In genomic region chr2:72824224-72824842, GRCh38 we compare ENCODE assay signal across 8 cellular contexts. TPM values are rescaled to one million over a fixed set of nuclear protein-coding genes. Genes with fewer than 3 reads are reported as not detected.
DNase-seq lines count a peak whose midpoint lies in the region; ATAC-seq, FAIRE-seq and TF ChIP-seq lines count a peak whose summit lies in the region.

No MANE protein-coding gene starts in this region.

- peaks cover 42% of the 10 kb centered on the region for H3K4me1 Mint-ChIP-seq in activated T-cell treated with anti-CD3 and anti-CD28 coated beads, Interleukin-2, amount 50 U/mL, for 24 hours (ENCODE audit: low read depth)
- H3K4me1 Mint-ChIP-seq in activated CD8-positive, alpha-beta T cell treated with anti-CD3 and anti-CD28 coated beads, Interleukin-2, amount 10 ng/mL, durations not matched to agents 7 days and 5 days (ENCODE audit: low read depth): peaks cover 49% of the 10 kb centered on the region

- no peak for FAIRE-seq in D721Med (lab: Jason Lieb, UNC)

- CTCF ChIA-PET in activated CD8-positive, alpha-beta T cell treated with anti-CD3 and anti-CD28 coated beads, Interleukin-2, amount 10 ng/mL, durations not matched to agents 7 days and 5 days (lab: Charles Lee): interaction anchor here (0.7 kb wide), 1 partner anchor 69 kb away, joined by 3 read pairs; no protein-coding TSS in a partner anchor

- H3K9me3 Mint-ChIP-seq in activated T-cell treated with anti-CD3 and anti-CD28 coated beads, Interleukin-2, amount 50 U/mL, for 24 hours: no peaks in the 10 kb centered on the region
- no peaks in the 10 kb centered on the region for H3K9me3 Mint-ChIP-seq in activated CD8-positive, alpha-beta T cell treated with anti-CD3 and anti-CD28 coated beads, Interleukin-2, amount 10 ng/mL, durations not matched to agents 7 days and 5 days (ENCODE audit: insufficient read depth)

- H3K27me3 ChIP-seq in left ventricle myocardium inferior (ENCODE audit: low read depth) (no peaks in the 10 kb centered on the region), stomach smooth muscle (ENCODE audit: control insufficient read depth in 1 of 2, insufficient read depth in 2 of 2, low read length in 2 of 2) (no peaks in the 10 kb centered on the region)

- peaks cover 2% of the 10 kb centered on the region for H3K27me3 Mint-ChIP-seq in activated T-cell treated with anti-CD3 and anti-CD28 coated beads, Interleukin-2, amount 50 U/mL, for 24 hours
- no peaks in the 10 kb centered on the region for H3K27me3 Mint-ChIP-seq in activated CD8-positive, alpha-beta T cell treated with anti-CD3 and anti-CD28 coated beads, Interleukin-2, amount 10 ng/mL, durations not matched to agents 7 days and 5 days (ENCODE audit: low read depth)

- no peak for TF ChIP-seq CTCF in left ventricle myocardium inferior (IDR thresholded peaks at IDR 0.05; ENCODE audit: borderline replicate concordance)
- TF ChIP-seq CTCF in D721Med (IDR thresholded peaks at IDR 0.05; ENCODE audit: insufficient read depth, missing control alignments): no peak

- H3K4me3 ChIP-seq in left ventricle myocardium inferior (peak overlapping the region; percentile 91), stomach smooth muscle (ENCODE audit: low read length in 2 of 2) (peak overlapping the region; percentile 77 to 91)

- POLR2A ChIA-PET in activated CD8-positive, alpha-beta T cell treated with anti-CD3 and anti-CD28 coated beads, Interleukin-2, amount 10 ng/mL, durations not matched to agents 7 days and 5 days (lab: Charles Lee): interaction anchor here (0.6 kb wide), 1 partner anchor 572 kb away, joined by 3 read pairs; no protein-coding TSS in a partner anchor

- no peak for DNase-seq in activated T-cell treated with anti-CD3 and anti-CD28 coated beads, Interleukin-2, amount 50 U/mL, for 24 hours
- DNase-seq in activated T-cell treated with anti-CD3 and anti-CD28 coated beads, Interleukin-2, amount 50 U/mL, for 1 hour: no peak
- DNase-seq in activated CD8-positive, alpha-beta T cell treated with anti-CD3 and anti-CD28 coated beads, Interleukin-2, amount 10 ng/mL, durations not matched to agents 7 days and 5 days: no peak
- DNase-seq in left ventricle myocardium inferior (no peak), inferior parietal cortex (ENCODE audit: extremely low spot score) (no peak), D721Med (ENCODE audit: insufficient read length, low spot score) (no peak), GDM1 (lab: John Stamatoyannopoulos, UW) (no peak)

- H3K4me1 ChIP-seq in left ventricle myocardium inferior: peaks cover 80% of the 10 kb centered on the region
- peaks cover 7% of the 10 kb centered on the region for H3K4me1 ChIP-seq in stomach smooth muscle (ENCODE audit: control insufficient read depth, insufficient read depth, low read length)

- peak overlapping the region; percentile 82 for H3K27ac Mint-ChIP-seq in activated T-cell treated with anti-CD3 and anti-CD28 coated beads, Interleukin-2, amount 50 U/mL, for 24 hours
- H3K27ac Mint-ChIP-seq in activated CD8-positive, alpha-beta T cell treated with anti-CD3 and anti-CD28 coated beads, Interleukin-2, amount 10 ng/mL, durations not matched to agents 7 days and 5 days: no peak overlapping the region

- peak overlapping the region; percentile 89 for H3K27ac ChIP-seq in left ventricle myocardium inferior (replicated peaks)
- no peak overlapping the region for H3K27ac ChIP-seq in stomach smooth muscle (ENCODE audit: low read length)

- H3K9me3 ChIP-seq in left ventricle myocardium inferior (replicated peaks) (no peaks in the 10 kb centered on the region), stomach smooth muscle (ENCODE audit: control insufficient read depth in 2 of 2, low read length in 2 of 2) (no peaks in the 10 kb centered on the region)

- ATAC-seq in activated CD8-positive, alpha-beta T cell treated with anti-CD3 and anti-CD28 coated beads, Interleukin-2, amount 10 ng/mL, durations not matched to agents 7 days and 5 days: no peak

- H3K36me3 ChIP-seq in left ventricle myocardium inferior: no peaks in the 10 kb centered on the region
- H3K36me3 ChIP-seq in stomach smooth muscle (ENCODE audit: control insufficient read depth in 2 of 2, insufficient read depth in 2 of 2, low read length in 2 of 2): no peaks in the 10 kb centered on the region

- peak overlapping the region; percentile 94 for H3K4me3 Mint-ChIP-seq in activated T-cell treated with anti-CD3 and anti-CD28 coated beads, Interleukin-2, amount 50 U/mL, for 24 hours
- peak overlapping the region; percentile 92 for H3K4me3 Mint-ChIP-seq in activated CD8-positive, alpha-beta T cell treated with anti-CD3 and anti-CD28 coated beads, Interleukin-2, amount 10 ng/mL, durations not matched to agents 7 days and 5 days

- H3K9ac ChIP-seq in stomach smooth muscle (ENCODE audit: low read length in 2 of 2): peak overlapping the region in 1 of 2 donors; percentile 79

- intact Hi-C loops in left ventricle myocardium inferior (cut with micrococcal nuclease): no loop called here

- H3K36me3 Mint-ChIP-seq in activated T-cell treated with anti-CD3 and anti-CD28 coated beads, Interleukin-2, amount 50 U/mL, for 24 hours (ENCODE audit: low read depth): peaks cover 12% of the 10 kb centered on the region
- peaks cover 11% of the 10 kb centered on the region for H3K36me3 Mint-ChIP-seq in activated CD8-positive, alpha-beta T cell treated with anti-CD3 and anti-CD28 coated beads, Interleukin-2, amount 10 ng/mL, durations not matched to agents 7 days and 5 days (ENCODE audit: low read depth)

RNA-seq across cellular contexts. Expression of gene EXOC6B, which starts 1.5 kb away (rescaled TPM):
- 10 to 100 TPM; 17.8 to 18.8 TPM for total RNA-seq in activated CD8-positive, alpha-beta T cell treated with anti-CD3 and anti-CD28 coated beads, Interleukin-2, amount 10 ng/mL, durations not matched to agents 7 days and 5 days
- total RNA-seq in left ventricle myocardium inferior: 139 TPM
